In genomic region chr2:31366733-31367132, GRCh38 we compare ENCODE assay signal across 18 cellular contexts. TPM values are rescaled to one million over a fixed set of nuclear protein-coding genes. Genes with fewer than 3 reads are reported as not detected.
DNase-seq lines count a peak whose midpoint lies in the region; ATAC-seq and TF ChIP-seq lines count a peak whose summit lies in the region.
"Had no signal": no experiment of that assay in that cellular context is flagged by ENCODE, and none has a peak within 500 bp of the region (broad histone marks: within the 10 kb centered on the region; RNA-seq: fewer than 3 reads in every experiment).

No MANE protein-coding gene starts in this region.

- no peaks in the 10 kb centered on the region for H3K9me3 Mint-ChIP-seq in stimulated activated effector memory CD8-positive, alpha-beta T cell treated with anti-CD3 and anti-CD28 coated beads, Interleukin-12 subunit alpha, Interleukin-12 subunit beta, amount 100 ng/mL, for 72 hours
- H3K9me3 Mint-ChIP-seq: CD4-positive, CD25-positive, alpha-beta regulatory T cell; CD8-positive, alpha-beta T cell had no signal

- peak; percentile 38 for DNase-seq in activated CD8-positive, alpha-beta memory T cell treated with anti-CD3 and anti-CD28 coated beads for 24 hours
- no peak for DNase-seq in activated CD8-positive, alpha-beta memory T cell treated with anti-CD3 and anti-CD28 coated beads, Interleukin-2, amount 50 U/mL, for 48 hours
- DNase-seq in esophagus muscularis mucosa (ENCODE audit: extremely low spot score) (peak; percentile 83), activated gamma-delta T cell treated with Interleukin-2 at 50 U/mL for 16 hours (no peak)
- DNase-seq in stimulated activated effector memory CD8-positive, alpha-beta T cell treated with anti-CD3 and anti-CD28 coated beads, Interleukin-12 subunit alpha, Interleukin-12 subunit beta, amount 100 ng/mL, for 72 hours (ENCODE audit: low spot score in 2 of 2) = no peak
- DNase-seq: Caco-2; CD4-positive, CD25-positive, alpha-beta regulatory T cell; CD8-positive, alpha-beta T cell; DMS153; DND-41; GM23248; H7; HCEC 1CT had no signal

- ATAC-seq in stimulated activated effector memory CD8-positive, alpha-beta T cell treated with anti-CD3 and anti-CD28 coated beads, Interleukin-12 subunit alpha, Interleukin-12 subunit beta, amount 100 ng/mL, for 72 hours = peak; percentile 5
- ATAC-seq in GM19023 (IDR thresholded peaks at IDR 0.05; ENCODE audit: unreplicated experiment) = no peak
- ATAC-seq: CD8-positive, alpha-beta T cell had no signal

- no peak overlapping the region for H3K4me3 Mint-ChIP-seq in stimulated activated effector memory CD8-positive, alpha-beta T cell treated with anti-CD3 and anti-CD28 coated beads, Interleukin-12 subunit alpha, Interleukin-12 subunit beta, amount 100 ng/mL, for 72 hours
- H3K4me3 Mint-ChIP-seq: B cell; CD4-positive, CD25-positive, alpha-beta regulatory T cell; CD8-positive, alpha-beta T cell had no signal

- H3K27me3 ChIP-seq in esophagus muscularis mucosa = no peaks in the 10 kb centered on the region
- H3K27me3 ChIP-seq: BLaER1 had no signal

- whole genome bisulfite sequencing in esophagus muscularis mucosa = 84% methylated on average over 4 of the region's 4 CpGs

- H3K36me3 Mint-ChIP-seq in stimulated activated effector memory CD8-positive, alpha-beta T cell treated with anti-CD3 and anti-CD28 coated beads, Interleukin-12 subunit alpha, Interleukin-12 subunit beta, amount 100 ng/mL, for 72 hours = no peaks in the 10 kb centered on the region
- H3K36me3 Mint-ChIP-seq: CD4-positive, CD25-positive, alpha-beta regulatory T cell; CD8-positive, alpha-beta T cell had no signal

- TF ChIP-seq POLR2A in esophagus muscularis mucosa (IDR thresholded peaks at IDR 0.05; ENCODE audit: low read depth) = no peak

- H3K4me1 Mint-ChIP-seq in stimulated activated effector memory CD8-positive, alpha-beta T cell treated with anti-CD3 and anti-CD28 coated beads, Interleukin-12 subunit alpha, Interleukin-12 subunit beta, amount 100 ng/mL, for 72 hours = no peaks in the 10 kb centered on the region
- H3K4me1 Mint-ChIP-seq: B cell; CD4-positive, CD25-positive, alpha-beta regulatory T cell had no signal

- no peak overlapping the region for H3K4me3 ChIP-seq in esophagus muscularis mucosa
- H3K4me3 ChIP-seq: BLaER1, GM23248 had no signal

- intact Hi-C loops in esophagus muscularis mucosa (cut with DNase I) = no loop called here

- no peaks in the 10 kb centered on the region for H3K36me3 ChIP-seq in esophagus muscularis mucosa
- H3K36me3 ChIP-seq: BLaER1 had no signal

- TF ChIP-seq CTCF in esophagus muscularis mucosa (IDR thresholded peaks at IDR 0.05) = no peak

- TF ChIP-seq EP300 in esophagus muscularis mucosa (IDR thresholded peaks at IDR 0.05) = no peak

- no peaks in the 10 kb centered on the region for H3K9me3 ChIP-seq in esophagus muscularis mucosa
- H3K9me3 ChIP-seq: BLaER1, Caco-2 had no signal

- H3K27ac ChIP-seq in esophagus muscularis mucosa (replicated peaks in 1 of 4) = no peak overlapping the region
- H3K27ac ChIP-seq: 22Rv1, BLaER1, C4-2B, GM23248 had no signal

- H3K27ac Mint-ChIP-seq in stimulated activated effector memory CD8-positive, alpha-beta T cell treated with anti-CD3 and anti-CD28 coated beads, Interleukin-12 subunit alpha, Interleukin-12 subunit beta, amount 100 ng/mL, for 72 hours = no peak overlapping the region
- H3K27ac Mint-ChIP-seq: B cell; CD4-positive, CD25-positive, alpha-beta regulatory T cell; CD8-positive, alpha-beta T cell had no signal

- H3K4me1 ChIP-seq in esophagus muscularis mucosa = no peaks in the 10 kb centered on the region
- H3K4me1 ChIP-seq: BLaER1 had no signal

RNA-seq across cellular contexts. Expression of gene XDH, which starts 47.8 kb away (rescaled TPM):
- under 1 TPM in 1 of 4 donors, not detected in 3; 0.17 TPM for total RNA-seq in esophagus muscularis mucosa
- total RNA-seq: B cell; CD4-positive, CD25-positive, alpha-beta regulatory T cell; CD8-positive, alpha-beta T cell had no signal

Comparison
In these comparisons a context has a peak if more than half of its experiments do, and no peak if none do; other contexts are left out.
1. DNase-seq: peak in activated CD8-positive, alpha-beta memory T cell treated with anti-CD3 and anti-CD28 coated beads for 24 hours (single experiment) and esophagus muscularis mucosa (single experiment); none in activated CD8-positive, alpha-beta memory T cell treated with anti-CD3 and anti-CD28 coated beads, Interleukin-2, amount 50 U/mL, for 48 hours (single experiment), stimulated activated effector memory CD8-positive, alpha-beta T cell treated with anti-CD3 and anti-CD28 coated beads, Interleukin-12 subunit alpha, Interleukin-12 subunit beta, amount 100 ng/mL, for 72 hours (0 of 2) and activated gamma-delta T cell treated with Interleukin-2 at 50 U/mL for 16 hours (single experiment).